Comparison of ENCODE assay signal across 2 cellular contexts in the genomic region with DNA sequence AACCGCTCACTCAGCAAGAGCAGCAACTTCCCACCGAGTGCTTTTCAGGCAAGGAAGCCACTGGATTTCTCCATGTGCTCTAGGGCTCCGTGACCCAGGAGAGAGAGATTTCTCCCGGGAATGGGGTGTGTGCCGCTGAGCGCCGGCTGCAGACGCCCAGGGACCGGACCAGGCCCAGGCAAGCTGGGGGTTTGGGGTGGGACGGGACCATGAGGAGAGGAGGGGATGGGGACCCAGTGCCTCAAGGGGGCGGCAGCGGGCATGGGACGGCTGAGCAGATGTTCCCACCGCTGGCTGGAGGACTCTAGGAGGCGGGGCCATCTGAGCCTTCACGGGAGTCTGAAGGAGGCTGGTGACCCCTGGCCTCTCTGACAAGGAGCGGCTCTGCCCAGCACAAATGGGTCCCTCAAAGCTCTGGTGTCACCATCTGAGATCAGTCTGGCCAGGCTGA.
A peak's percentile ranks its signal among the peaks of the same experiment; 100 is the strongest.
TF ChIP-seq lines count a peak whose summit lies in the region.

No MANE protein-coding gene starts in this region.

TF ChIP-seq in HCT116, 20 proteins besides CTCF, POLR2A, EP300 and RAD21 (continued from another document):
- TF ChIP-seq, protein P1, sequence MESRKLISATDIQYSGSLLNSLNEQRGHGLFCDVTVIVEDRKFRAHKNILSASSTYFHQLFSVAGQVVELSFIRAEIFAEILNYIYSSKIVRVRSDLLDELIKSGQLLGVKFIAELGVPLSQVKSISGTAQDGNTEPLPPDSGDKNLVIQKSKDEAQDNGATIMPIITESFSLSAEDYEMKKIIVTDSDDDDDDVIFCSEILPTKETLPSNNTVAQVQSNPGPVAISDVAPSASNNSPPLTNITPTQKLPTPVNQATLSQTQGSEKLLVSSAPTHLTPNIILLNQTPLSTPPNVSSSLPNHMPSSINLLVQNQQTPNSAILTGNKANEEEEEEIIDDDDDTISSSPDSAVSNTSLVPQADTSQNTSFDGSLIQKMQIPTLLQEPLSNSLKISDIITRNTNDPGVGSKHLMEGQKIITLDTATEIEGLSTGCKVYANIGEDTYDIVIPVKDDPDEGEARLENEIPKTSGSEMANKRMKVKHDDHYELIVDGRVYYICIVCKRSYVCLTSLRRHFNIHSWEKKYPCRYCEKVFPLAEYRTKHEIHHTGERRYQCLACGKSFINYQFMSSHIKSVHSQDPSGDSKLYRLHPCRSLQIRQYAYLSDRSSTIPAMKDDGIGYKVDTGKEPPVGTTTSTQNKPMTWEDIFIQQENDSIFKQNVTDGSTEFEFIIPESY (IDR thresholded peaks at IDR 0.05; ENCODE audit: extremely low read depth, insufficient replicate concordance, low read length) = no peak
- no peak for TF ChIP-seq ZFX (IDR thresholded peaks at IDR 0.05)
- TF ChIP-seq YY1 (IDR thresholded peaks at IDR 0.05; ENCODE audit: extremely low read depth, insufficient replicate concordance, low read depth, low read length) = no peak
- TF ChIP-seq EZH2phosphoT487 (IDR thresholded peaks at IDR 0.05; ENCODE audit: borderline replicate concordance) = no peak
- TF ChIP-seq, protein P2, sequence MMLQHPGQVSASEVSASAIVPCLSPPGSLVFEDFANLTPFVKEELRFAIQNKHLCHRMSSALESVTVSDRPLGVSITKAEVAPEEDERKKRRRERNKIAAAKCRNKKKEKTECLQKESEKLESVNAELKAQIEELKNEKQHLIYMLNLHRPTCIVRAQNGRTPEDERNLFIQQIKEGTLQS (IDR thresholded peaks at IDR 0.05) = no peak
- TF ChIP-seq ELF1 (IDR thresholded peaks at IDR 0.05; ENCODE audit: borderline replicate concordance, low read depth) = no peak
- TF ChIP-seq ZNF274 (IDR thresholded peaks at IDR 0.05; ENCODE audit: low read depth, low read length) = no peak
- no peak for TF ChIP-seq SRF (IDR thresholded peaks at IDR 0.05; ENCODE audit: low read depth)
- TF ChIP-seq EZH2 (IDR thresholded peaks at IDR 0.05) = no peak
- TF ChIP-seq CBX3 (IDR thresholded peaks at IDR 0.05; ENCODE audit: low read depth) = no peak
- no peak for TF ChIP-seq JUND (IDR thresholded peaks at IDR 0.05)
- TF ChIP-seq FOSL1 (IDR thresholded peaks at IDR 0.05; ENCODE audit: low read depth) = no peak
- no peak for TF ChIP-seq EGR1 (IDR thresholded peaks at IDR 0.05; ENCODE audit: low read depth)
- TF ChIP-seq SIN3A (IDR thresholded peaks at IDR 0.05; ENCODE audit: low read depth) = no peak
- TF ChIP-seq, protein P3, sequence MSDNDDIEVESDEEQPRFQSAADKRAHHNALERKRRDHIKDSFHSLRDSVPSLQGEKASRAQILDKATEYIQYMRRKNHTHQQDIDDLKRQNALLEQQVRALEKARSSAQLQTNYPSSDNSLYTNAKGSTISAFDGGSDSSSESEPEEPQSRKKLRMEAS (IDR thresholded peaks at IDR 0.05) = no peak
- no peak for TF ChIP-seq SP1 (IDR thresholded peaks at IDR 0.05; ENCODE audit: low read depth)

TF ChIP-seq in WTC11, 78 proteins besides CTCF, POLR2A, EP300 and RAD21 (continued from another document):
- TF ChIP-seq, protein P4, sequence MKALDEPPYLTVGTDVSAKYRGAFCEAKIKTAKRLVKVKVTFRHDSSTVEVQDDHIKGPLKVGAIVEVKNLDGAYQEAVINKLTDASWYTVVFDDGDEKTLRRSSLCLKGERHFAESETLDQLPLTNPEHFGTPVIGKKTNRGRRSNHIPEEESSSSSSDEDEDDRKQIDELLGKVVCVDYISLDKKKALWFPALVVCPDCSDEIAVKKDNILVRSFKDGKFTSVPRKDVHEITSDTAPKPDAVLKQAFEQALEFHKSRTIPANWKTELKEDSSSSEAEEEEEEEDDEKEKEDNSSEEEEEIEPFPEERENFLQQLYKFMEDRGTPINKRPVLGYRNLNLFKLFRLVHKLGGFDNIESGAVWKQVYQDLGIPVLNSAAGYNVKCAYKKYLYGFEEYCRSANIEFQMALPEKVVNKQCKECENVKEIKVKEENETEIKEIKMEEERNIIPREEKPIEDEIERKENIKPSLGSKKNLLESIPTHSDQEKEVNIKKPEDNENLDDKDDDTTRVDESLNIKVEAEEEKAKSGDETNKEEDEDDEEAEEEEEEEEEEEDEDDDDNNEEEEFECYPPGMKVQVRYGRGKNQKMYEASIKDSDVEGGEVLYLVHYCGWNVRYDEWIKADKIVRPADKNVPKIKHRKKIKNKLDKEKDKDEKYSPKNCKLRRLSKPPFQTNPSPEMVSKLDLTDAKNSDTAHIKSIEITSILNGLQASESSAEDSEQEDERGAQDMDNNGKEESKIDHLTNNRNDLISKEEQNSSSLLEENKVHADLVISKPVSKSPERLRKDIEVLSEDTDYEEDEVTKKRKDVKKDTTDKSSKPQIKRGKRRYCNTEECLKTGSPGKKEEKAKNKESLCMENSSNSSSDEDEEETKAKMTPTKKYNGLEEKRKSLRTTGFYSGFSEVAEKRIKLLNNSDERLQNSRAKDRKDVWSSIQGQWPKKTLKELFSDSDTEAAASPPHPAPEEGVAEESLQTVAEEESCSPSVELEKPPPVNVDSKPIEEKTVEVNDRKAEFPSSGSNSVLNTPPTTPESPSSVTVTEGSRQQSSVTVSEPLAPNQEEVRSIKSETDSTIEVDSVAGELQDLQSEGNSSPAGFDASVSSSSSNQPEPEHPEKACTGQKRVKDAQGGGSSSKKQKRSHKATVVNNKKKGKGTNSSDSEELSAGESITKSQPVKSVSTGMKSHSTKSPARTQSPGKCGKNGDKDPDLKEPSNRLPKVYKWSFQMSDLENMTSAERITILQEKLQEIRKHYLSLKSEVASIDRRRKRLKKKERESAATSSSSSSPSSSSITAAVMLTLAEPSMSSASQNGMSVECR (CRISPR knock-in tag; IDR thresholded peaks at IDR 0.05; ENCODE audit: borderline replicate concordance) = no peak
- TF ChIP-seq, protein P3 (CRISPR knock-in tag; IDR thresholded peaks at IDR 0.05) = 0 out of 2 replicates have a peak, but pooled peaks have one; percentile 23
